8 cellular contexts compared by ENCODE assay signal in genomic region chr20:62365814-62366369, GRCh38. TPM values are rescaled to one million over a fixed set of nuclear protein-coding genes. Genes with fewer than 3 reads are reported as not detected.
DNase-seq lines count a peak whose midpoint lies in the region; ATAC-seq and TF ChIP-seq lines count a peak whose summit lies in the region.

No MANE protein-coding gene starts in this region.

- H3K9me3 ChIP-seq in Karpas-422 (ENCODE audit: low read length): no peaks in the 10 kb centered on the region
- no peaks in the 10 kb centered on the region for H3K9me3 ChIP-seq in lung (ENCODE audit: control insufficient read depth in 2 of 2, insufficient read depth in 1 of 2, low read length in 1 of 2)

- DNase-seq in AG08396 (ENCODE audit: low spot score): peak; percentile 62
- DNase-seq in Karpas-422: peak; percentile 60
- no peak for DNase-seq in central memory CD8-positive, alpha-beta T cell (ENCODE audit: low spot score in 2 of 2)
- no peak for DNase-seq in lung (ENCODE audit: low spot score)
- no peak for DNase-seq in foreskin melanocyte
- DNase-seq in NCI-H2029 (lab: John Stamatoyannopoulos, UW): no peak
- DNase-seq in UCSD-AML1 (lab: John Stamatoyannopoulos, UW; ENCODE audit: unreplicated experiment): no peak

- peak overlapping the region; percentile 81 for H3K4me2 ChIP-seq in Karpas-422 (ENCODE audit: low read depth, low read length, poor library complexity, severe bottlenecking)

- no peaks in the 10 kb centered on the region for H3K79me2 ChIP-seq in Karpas-422 (ENCODE audit: low read length)

- WGBS in lung, 2 donors: 35 to 46% methylated on average over 10 of the region's 10 CpGs

- no peak for ATAC-seq in central memory CD8-positive, alpha-beta T cell (replicated peaks; ENCODE audit: extremely low read depth, poor library complexity, severe bottlenecking)
- ATAC-seq in lung (ENCODE audit: insufficient read depth, low FRiP score) (no peak), HG02938 (IDR thresholded peaks at IDR 0.05; ENCODE audit: unreplicated experiment) (no peak)

- H3K27me3 ChIP-seq in Karpas-422 (ENCODE audit: low read length) (no peaks in the 10 kb centered on the region), lung (ENCODE audit: control insufficient read depth, insufficient read depth) (no peaks in the 10 kb centered on the region)

- H3K9me2 ChIP-seq in Karpas-422 (replicated peaks; ENCODE audit: insufficient read depth, low read length): no peaks in the 10 kb centered on the region

- no peaks in the 10 kb centered on the region for H3K4me1 Mint-ChIP-seq in central memory CD8-positive, alpha-beta T cell

- H3K4me1 ChIP-seq in Karpas-422 (ENCODE audit: low read length) (peaks cover 26% of the 10 kb centered on the region), lung (ENCODE audit: control insufficient read depth in 2 of 2, insufficient read depth in 2 of 2, low read length in 2 of 2) (peaks cover 8 to 55% of the 10 kb centered on the region in 2 donors)

- no peak for TF ChIP-seq CTCF in lung (IDR thresholded peaks at IDR 0.05; ENCODE audit: control extremely low read depth, extremely low read depth)

- no peak overlapping the region for H2AFZ ChIP-seq in Karpas-422 (ENCODE audit: low read length)

- H3K27me3 Mint-ChIP-seq in central memory CD8-positive, alpha-beta T cell: peaks cover 60% of the 10 kb centered on the region

- no peak overlapping the region for H3K27ac Mint-ChIP-seq in central memory CD8-positive, alpha-beta T cell (ENCODE audit: low read depth)

- H4K20me1 ChIP-seq in Karpas-422 (ENCODE audit: insufficient read depth, low read depth, low read length): peaks cover 25% of the 10 kb centered on the region; the same call in 1 of the 2 replicates

- H3K9ac ChIP-seq in Karpas-422 (ENCODE audit: low read length): no peak overlapping the region; the same call in 1 of the 2 replicates

- H3K4me3 ChIP-seq in Karpas-422 (ENCODE audit: low read length) (peak overlapping the region; percentile 69), lung (peak overlapping the region; percentile 70)

- H3K36me3 ChIP-seq in Karpas-422 (ENCODE audit: insufficient read depth, low read length): no peaks in the 10 kb centered on the region
- H3K36me3 ChIP-seq in lung (ENCODE audit: control insufficient read depth in 2 of 2, insufficient read depth in 2 of 2, low read length in 2 of 2): peaks cover 0 to 4% of the 10 kb centered on the region in 2 donors

- no peaks in the 10 kb centered on the region for H3K9me3 Mint-ChIP-seq in central memory CD8-positive, alpha-beta T cell

- H3K4me3 Mint-ChIP-seq in central memory CD8-positive, alpha-beta T cell: peak overlapping the region; percentile 23

- peaks cover 2% of the 10 kb centered on the region for H3K36me3 Mint-ChIP-seq in central memory CD8-positive, alpha-beta T cell (ENCODE audit: insufficient read depth)

- H3K27ac ChIP-seq in Karpas-422 (ENCODE audit: low read length) (no peak overlapping the region), lung (ENCODE audit: low read depth in 1 of 2, low read length in 1 of 2) (peak overlapping the region; percentile 91 to 96)

RNA-seq across cellular contexts. Expression of gene LAMA5, which starts 1.2 kb away (rescaled TPM):
- 3.2 and 17.5 TPM in 2 replicates for total RNA-seq in Karpas-422 (2014; rRNA removed; shearing (Covaris generic); ENCODE audit: low replicate concordance)
- 100 to 1,000 TPM; 209 to 315 TPM for total RNA-seq in lung
- polyA plus RNA-seq in lung: 100 to 1,000 TPM; 116 to 279 TPM

RNA-seq across cellular contexts. Expression of gene RPS21, which starts 21.0 kb away (rescaled TPM):
- 1,523 and 2,619 TPM in 2 replicates for total RNA-seq in Karpas-422 (2014; rRNA removed; shearing (Covaris generic); ENCODE audit: low replicate concordance)
- 1,000 to 10,000 TPM in 1 of 2 donors, 100 to 1,000 TPM in 1; 222 to 1,251 TPM for total RNA-seq in lung
- polyA plus RNA-seq in lung: 1,000 to 10,000 TPM; 4,051 to 4,827 TPM

RNA-seq across cellular contexts. Expression of gene CABLES2, which starts 41.2 kb away (rescaled TPM):
- total RNA-seq in Karpas-422 (2014; rRNA removed; shearing (Covaris generic); ENCODE audit: low replicate concordance): 7.2 and 7.6 TPM in 2 replicates
- 1 to 10 TPM; 3.5 to 4.4 TPM for total RNA-seq in lung
- polyA plus RNA-seq in lung: 1 to 10 TPM; 1.9 to 3.7 TPM

Comparison
In these comparisons a context has a peak if more than half of its experiments do, and no peak if none do; other contexts are left out.
1. DNase-seq: peak in AG08396 (single experiment) and Karpas-422 (single experiment); none in central memory CD8-positive, alpha-beta T cell (0 of 2), lung (single experiment), foreskin melanocyte (single experiment), NCI-H2029 (single experiment) and UCSD-AML1 (single experiment).
2. RNA of gene LAMA5, which starts 1.2 kb away (total RNA-seq): 209 to 315 TPM in lung; 3.2 to 17.5 TPM in Karpas-422; every median in the first group is over 10 times any median in the second.